In genomic region chr10:80464557-80465466, GRCh38 we compare ENCODE assay signal across 8 cellular contexts. TPM values are rescaled to one million over a fixed set of nuclear protein-coding genes. Genes with fewer than 3 reads are reported as not detected.
DNase-seq lines count a peak whose midpoint lies in the region; ATAC-seq and TF ChIP-seq lines count a peak whose summit lies in the region.

No MANE protein-coding gene starts in this region.

- TF ChIP-seq POLR2A in heart left ventricle (IDR thresholded peaks at IDR 0.05), result no peak

- peak overlapping the region; percentile 13 for H4K12ac ChIP-seq in trophoblast cell (ENCODE audit: low read depth, low read length)

- peak overlapping the region; percentile 11 for H2BK5ac ChIP-seq in trophoblast cell (ENCODE audit: low read depth, low read length, poor library complexity)

- H3K27me3 ChIP-seq in heart left ventricle, result no peaks in the 10 kb centered on the region
- H3K27me3 ChIP-seq in trophoblast cell (ENCODE audit: insufficient read depth, low read length), result no peaks in the 10 kb centered on the region

- intact Hi-C loops in heart left ventricle (cut with DNase I), result no loop called here

- H3K36me3 ChIP-seq in heart left ventricle, result peaks cover 0 to 14% (median 5%) of the 10 kb centered on the region in 9 donors
- H3K36me3 ChIP-seq in trophoblast cell (ENCODE audit: control insufficient read depth in 1 of 2, insufficient read depth in 2 of 2, low read length in 2 of 2), result peaks cover 4 to 5% of the 10 kb centered on the region in 2 experiments

- peak overlapping the region; percentile 36 for H2AK5ac ChIP-seq in trophoblast cell (ENCODE audit: low read length)

- peak overlapping the region; percentile 69 for H3K4ac ChIP-seq in trophoblast cell (ENCODE audit: low read depth, low read length)

- H3K23ac ChIP-seq in trophoblast cell (ENCODE audit: low read length), result no peak overlapping the region

- H3K4me2 ChIP-seq in trophoblast cell (ENCODE audit: low read length), result peak overlapping the region; percentile 38

- POLR2A ChIA-PET in activated CD4-positive, alpha-beta memory T cell treated with anti-CD3 and anti-CD28 coated beads, Interleukin-2, amount 10 ng/mL, durations not matched to agents 7 days and 5 days (lab: Charles Lee), result interaction anchor here (0.8 to 21.7 kb wide), 7 partner anchors 7 to 36 kb away, joined by 3 to 404 read pairs (median 11); partner anchors contain the start of gene TSPAN14

- DNase-seq in activated naive CD4-positive, alpha-beta T cell treated with anti-CD3 and anti-CD28 coated beads, Interleukin-2, amount 10 ng/mL, durations not matched to agents 7 days and 5 days, result peak; percentile 43
- DNase-seq in activated naive CD4-positive, alpha-beta T cell (lab: John Stamatoyannopoulos, UW), result no peak
- no peak for DNase-seq in activated CD4-positive, alpha-beta memory T cell treated with anti-CD3 and anti-CD28 coated beads, Interleukin-2, amount 10 ng/mL, durations not matched to agents 7 days and 5 days
- DNase-seq in heart left ventricle, result peak; percentile 49 to 65 (median 53)
- DNase-seq in trophoblast cell, result no peak
- DNase-seq in LoVo (ENCODE audit: low spot score), result no peak
- no peak for DNase-seq in HPDE6-E6E7 (ENCODE audit: extremely low spot score)

- H3K4me3 Mint-ChIP-seq in activated naive CD4-positive, alpha-beta T cell treated with anti-CD3 and anti-CD28 coated beads, Interleukin-2, amount 10 ng/mL, durations not matched to agents 7 days and 5 days, result peak overlapping the region; percentile 67
- peak overlapping the region; percentile 68 for H3K4me3 Mint-ChIP-seq in activated CD4-positive, alpha-beta memory T cell treated with anti-CD3 and anti-CD28 coated beads, Interleukin-2, amount 10 ng/mL, durations not matched to agents 7 days and 5 days

- H2BK12ac ChIP-seq in trophoblast cell (ENCODE audit: low read length), result peak overlapping the region; percentile 48

- peak overlapping the region; percentile 18 for H4K8ac ChIP-seq in trophoblast cell (ENCODE audit: low read depth, low read length)

- H3K18ac ChIP-seq in trophoblast cell (ENCODE audit: low read length), result peak overlapping the region; percentile 87

- H2BK120ac ChIP-seq in trophoblast cell (ENCODE audit: insufficient read depth, low read length, poor library complexity), result peak overlapping the region; percentile 29

- ATAC-seq in heart left ventricle (peak; percentile 24 to 50 (median 42)), HG02973 (IDR thresholded peaks at IDR 0.05; ENCODE audit: unreplicated experiment) (no peak)

- peaks cover 38% of the 10 kb centered on the region for H3K79me1 ChIP-seq in trophoblast cell (ENCODE audit: low read length)

- no peaks in the 10 kb centered on the region for H3K9me3 ChIP-seq in heart left ventricle
- no peaks in the 10 kb centered on the region for H3K9me3 ChIP-seq in trophoblast cell (ENCODE audit: insufficient read depth, low read depth, low read length)

- H3K4me3 ChIP-seq in heart left ventricle (peak overlapping the region in 10 of 12 donors; percentile 5 to 46 (median 38)), trophoblast cell (ENCODE audit: low read depth, low read length) (no peak overlapping the region)

- no peaks in the 10 kb centered on the region for H3K27me3 Mint-ChIP-seq in activated naive CD4-positive, alpha-beta T cell treated with anti-CD3 and anti-CD28 coated beads, Interleukin-2, amount 10 ng/mL, durations not matched to agents 7 days and 5 days
- no peaks in the 10 kb centered on the region for H3K27me3 Mint-ChIP-seq in activated CD4-positive, alpha-beta memory T cell treated with anti-CD3 and anti-CD28 coated beads, Interleukin-2, amount 10 ng/mL, durations not matched to agents 7 days and 5 days

- peaks cover 41% of the 10 kb centered on the region for H3K79me2 ChIP-seq in trophoblast cell (ENCODE audit: control insufficient read depth, insufficient read depth, low read length, poor library complexity)

- no peak overlapping the region for H3K9ac ChIP-seq in trophoblast cell (ENCODE audit: low read length)

- H3K9me3 Mint-ChIP-seq in activated naive CD4-positive, alpha-beta T cell treated with anti-CD3 and anti-CD28 coated beads, Interleukin-2, amount 10 ng/mL, durations not matched to agents 7 days and 5 days, result no peaks in the 10 kb centered on the region
- H3K9me3 Mint-ChIP-seq in activated CD4-positive, alpha-beta memory T cell treated with anti-CD3 and anti-CD28 coated beads, Interleukin-2, amount 10 ng/mL, durations not matched to agents 7 days and 5 days, result no peaks in the 10 kb centered on the region

- H3K4me1 ChIP-seq in heart left ventricle, result peaks cover 32 to 100% (median 92%) of the 10 kb centered on the region in 12 donors
- H3K4me1 ChIP-seq in trophoblast cell (ENCODE audit: control insufficient read depth in 1 of 2, insufficient read depth in 2 of 2, low read length in 2 of 2), result peaks cover 47 to 70% of the 10 kb centered on the region in 2 experiments

- peaks cover 56% of the 10 kb centered on the region for H3K36me3 Mint-ChIP-seq in activated naive CD4-positive, alpha-beta T cell treated with anti-CD3 and anti-CD28 coated beads, Interleukin-2, amount 10 ng/mL, durations not matched to agents 7 days and 5 days
- peaks cover 61% of the 10 kb centered on the region for H3K36me3 Mint-ChIP-seq in activated CD4-positive, alpha-beta memory T cell treated with anti-CD3 and anti-CD28 coated beads, Interleukin-2, amount 10 ng/mL, durations not matched to agents 7 days and 5 days (ENCODE audit: low read depth)

- H4K91ac ChIP-seq in trophoblast cell (ENCODE audit: low read depth, low read length), result peak overlapping the region; percentile 62

- WGBS in heart left ventricle, 4 donors, result 18 to 38% (median 29%) methylated on average over 7 to 15 of the region's 15 CpGs
- no CpG with 5 or more reads among the region's 15 CpGs for WGBS in trophoblast cell (ENCODE audit: extremely low coverage, insufficient coverage, insufficient read length)

- peak overlapping the region; percentile 88 for H3K14ac ChIP-seq in trophoblast cell (ENCODE audit: low read length)

- peak overlapping the region; percentile 56 for H2AFZ ChIP-seq in trophoblast cell (ENCODE audit: insufficient read depth, low read length, poor library complexity)

- H3K27ac ChIP-seq in heart left ventricle (peak overlapping the region; percentile 68 to 99 (median 80)), trophoblast cell (ENCODE audit: low read depth, low read length) (peak overlapping the region; percentile 39)

- peaks cover 99% of the 10 kb centered on the region for H3K4me1 Mint-ChIP-seq in activated naive CD4-positive, alpha-beta T cell treated with anti-CD3 and anti-CD28 coated beads, Interleukin-2, amount 10 ng/mL, durations not matched to agents 7 days and 5 days
- H3K4me1 Mint-ChIP-seq in activated CD4-positive, alpha-beta memory T cell treated with anti-CD3 and anti-CD28 coated beads, Interleukin-2, amount 10 ng/mL, durations not matched to agents 7 days and 5 days, result peaks cover 99% of the 10 kb centered on the region

- CTCF ChIA-PET in activated naive CD4-positive, alpha-beta T cell treated with anti-CD3 and anti-CD28 coated beads, Interleukin-2, amount 10 ng/mL, durations not matched to agents 7 days and 5 days (lab: Charles Lee), result interaction anchor here (0.6 to 39.3 kb wide), 5 partner anchors 7 to 41 kb away, joined by 3 to 986 read pairs (median 8); no protein-coding TSS in a partner anchor
- CTCF ChIA-PET in activated CD4-positive, alpha-beta memory T cell treated with anti-CD3 and anti-CD28 coated beads, Interleukin-2, amount 10 ng/mL, durations not matched to agents 7 days and 5 days (lab: Charles Lee), result interaction anchor here (4.6 to 24.7 kb wide), 3 partner anchors 7 to 40 kb away, joined by 27 to 414 read pairs (median 82); partner anchors contain the start of gene TSPAN14

- H3K27ac Mint-ChIP-seq in activated naive CD4-positive, alpha-beta T cell treated with anti-CD3 and anti-CD28 coated beads, Interleukin-2, amount 10 ng/mL, durations not matched to agents 7 days and 5 days, result peak overlapping the region; percentile 94
- H3K27ac Mint-ChIP-seq in activated CD4-positive, alpha-beta memory T cell treated with anti-CD3 and anti-CD28 coated beads, Interleukin-2, amount 10 ng/mL, durations not matched to agents 7 days and 5 days, result peak overlapping the region; percentile 90

- TF ChIP-seq CTCF in heart left ventricle (IDR thresholded peaks at IDR 0.05), result no peak

RNA-seq across cellular contexts. Expression of gene TSPAN14, which starts 10.7 kb away (rescaled TPM):
- 100 to 1,000 TPM; 130 to 136 TPM for total RNA-seq in activated CD4-positive, alpha-beta memory T cell treated with anti-CD3 and anti-CD28 coated beads, Interleukin-2, amount 10 ng/mL, durations not matched to agents 7 days and 5 days
- 10 to 100 TPM; 24.6 to 71.5 (median 39.6) TPM for total RNA-seq in heart left ventricle
- polyA plus RNA-seq in heart left ventricle, result 10 to 100 TPM; 17.4 to 46.3 TPM
- polyA plus RNA-seq in trophoblast cell (2013), result 77.2 and 78.0 TPM in 2 replicates

RNA-seq across cellular contexts. Expression of gene PRXL2A, which starts 56.5 kb away (rescaled TPM):
- 1 to 10 TPM; 4.5 to 5.2 TPM for total RNA-seq in activated CD4-positive, alpha-beta memory T cell treated with anti-CD3 and anti-CD28 coated beads, Interleukin-2, amount 10 ng/mL, durations not matched to agents 7 days and 5 days
- 100 to 1,000 TPM in 1 of 9 donors, 10 to 100 TPM in 8; 63.9 to 123 (median 78.6) TPM for total RNA-seq in heart left ventricle
- 10 to 100 TPM; 69.9 to 74.4 TPM for polyA plus RNA-seq in heart left ventricle
- polyA plus RNA-seq in trophoblast cell (2013), result 41.6 and 43.8 TPM in 2 replicates

Comparison
In these comparisons a context has a peak if more than half of its experiments do, and no peak if none do; other contexts are left out.
1. DNase-seq: peak in activated naive CD4-positive, alpha-beta T cell treated with anti-CD3 and anti-CD28 coated beads, Interleukin-2, amount 10 ng/mL, durations not matched to agents 7 days and 5 days (single experiment) and heart left ventricle (5 of 5); none in activated naive CD4-positive, alpha-beta T cell (0 of 4), activated CD4-positive, alpha-beta memory T cell treated with anti-CD3 and anti-CD28 coated beads, Interleukin-2, amount 10 ng/mL, durations not matched to agents 7 days and 5 days (single experiment), trophoblast cell (0 of 2), LoVo (single experiment) and HPDE6-E6E7 (single experiment).
2. RNA of gene PRXL2A, which starts 56.5 kb away (total RNA-seq): 63.9 to 123 TPM in heart left ventricle; 4.5 to 5.2 TPM in activated CD4-positive, alpha-beta memory T cell treated with anti-CD3 and anti-CD28 coated beads, Interleukin-2, amount 10 ng/mL, durations not matched to agents 7 days and 5 days; every median in the first group is over 10 times any median in the second.